Comparison of ENCODE assay signal across 1 cellular context in the genomic region with DNA sequence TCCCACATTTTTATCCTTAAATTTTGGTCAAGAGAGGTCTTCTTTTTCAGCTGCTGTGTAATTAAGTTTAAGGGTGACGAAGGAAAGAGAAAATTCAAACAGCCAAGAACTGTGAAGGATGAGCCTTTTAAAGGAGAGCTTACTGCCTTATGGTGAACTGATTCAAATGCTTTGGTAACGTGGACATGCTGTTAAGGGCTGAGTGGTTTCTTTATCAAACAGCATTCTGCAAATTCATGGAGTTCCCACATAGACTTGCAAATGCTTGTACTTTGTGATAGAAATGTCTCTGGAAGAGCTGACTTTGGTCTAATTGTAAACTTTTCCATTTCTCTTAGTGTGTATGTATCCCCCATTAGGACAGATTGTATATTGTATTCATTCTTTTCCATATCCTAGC.
TF ChIP-seq lines count a peak whose summit lies in the region.

No MANE protein-coding gene starts in this region.

TF ChIP-seq in H1, 55 proteins besides CTCF, POLR2A, EP300 and RAD21 (continued from another document):
- TF ChIP-seq, protein P1, sequence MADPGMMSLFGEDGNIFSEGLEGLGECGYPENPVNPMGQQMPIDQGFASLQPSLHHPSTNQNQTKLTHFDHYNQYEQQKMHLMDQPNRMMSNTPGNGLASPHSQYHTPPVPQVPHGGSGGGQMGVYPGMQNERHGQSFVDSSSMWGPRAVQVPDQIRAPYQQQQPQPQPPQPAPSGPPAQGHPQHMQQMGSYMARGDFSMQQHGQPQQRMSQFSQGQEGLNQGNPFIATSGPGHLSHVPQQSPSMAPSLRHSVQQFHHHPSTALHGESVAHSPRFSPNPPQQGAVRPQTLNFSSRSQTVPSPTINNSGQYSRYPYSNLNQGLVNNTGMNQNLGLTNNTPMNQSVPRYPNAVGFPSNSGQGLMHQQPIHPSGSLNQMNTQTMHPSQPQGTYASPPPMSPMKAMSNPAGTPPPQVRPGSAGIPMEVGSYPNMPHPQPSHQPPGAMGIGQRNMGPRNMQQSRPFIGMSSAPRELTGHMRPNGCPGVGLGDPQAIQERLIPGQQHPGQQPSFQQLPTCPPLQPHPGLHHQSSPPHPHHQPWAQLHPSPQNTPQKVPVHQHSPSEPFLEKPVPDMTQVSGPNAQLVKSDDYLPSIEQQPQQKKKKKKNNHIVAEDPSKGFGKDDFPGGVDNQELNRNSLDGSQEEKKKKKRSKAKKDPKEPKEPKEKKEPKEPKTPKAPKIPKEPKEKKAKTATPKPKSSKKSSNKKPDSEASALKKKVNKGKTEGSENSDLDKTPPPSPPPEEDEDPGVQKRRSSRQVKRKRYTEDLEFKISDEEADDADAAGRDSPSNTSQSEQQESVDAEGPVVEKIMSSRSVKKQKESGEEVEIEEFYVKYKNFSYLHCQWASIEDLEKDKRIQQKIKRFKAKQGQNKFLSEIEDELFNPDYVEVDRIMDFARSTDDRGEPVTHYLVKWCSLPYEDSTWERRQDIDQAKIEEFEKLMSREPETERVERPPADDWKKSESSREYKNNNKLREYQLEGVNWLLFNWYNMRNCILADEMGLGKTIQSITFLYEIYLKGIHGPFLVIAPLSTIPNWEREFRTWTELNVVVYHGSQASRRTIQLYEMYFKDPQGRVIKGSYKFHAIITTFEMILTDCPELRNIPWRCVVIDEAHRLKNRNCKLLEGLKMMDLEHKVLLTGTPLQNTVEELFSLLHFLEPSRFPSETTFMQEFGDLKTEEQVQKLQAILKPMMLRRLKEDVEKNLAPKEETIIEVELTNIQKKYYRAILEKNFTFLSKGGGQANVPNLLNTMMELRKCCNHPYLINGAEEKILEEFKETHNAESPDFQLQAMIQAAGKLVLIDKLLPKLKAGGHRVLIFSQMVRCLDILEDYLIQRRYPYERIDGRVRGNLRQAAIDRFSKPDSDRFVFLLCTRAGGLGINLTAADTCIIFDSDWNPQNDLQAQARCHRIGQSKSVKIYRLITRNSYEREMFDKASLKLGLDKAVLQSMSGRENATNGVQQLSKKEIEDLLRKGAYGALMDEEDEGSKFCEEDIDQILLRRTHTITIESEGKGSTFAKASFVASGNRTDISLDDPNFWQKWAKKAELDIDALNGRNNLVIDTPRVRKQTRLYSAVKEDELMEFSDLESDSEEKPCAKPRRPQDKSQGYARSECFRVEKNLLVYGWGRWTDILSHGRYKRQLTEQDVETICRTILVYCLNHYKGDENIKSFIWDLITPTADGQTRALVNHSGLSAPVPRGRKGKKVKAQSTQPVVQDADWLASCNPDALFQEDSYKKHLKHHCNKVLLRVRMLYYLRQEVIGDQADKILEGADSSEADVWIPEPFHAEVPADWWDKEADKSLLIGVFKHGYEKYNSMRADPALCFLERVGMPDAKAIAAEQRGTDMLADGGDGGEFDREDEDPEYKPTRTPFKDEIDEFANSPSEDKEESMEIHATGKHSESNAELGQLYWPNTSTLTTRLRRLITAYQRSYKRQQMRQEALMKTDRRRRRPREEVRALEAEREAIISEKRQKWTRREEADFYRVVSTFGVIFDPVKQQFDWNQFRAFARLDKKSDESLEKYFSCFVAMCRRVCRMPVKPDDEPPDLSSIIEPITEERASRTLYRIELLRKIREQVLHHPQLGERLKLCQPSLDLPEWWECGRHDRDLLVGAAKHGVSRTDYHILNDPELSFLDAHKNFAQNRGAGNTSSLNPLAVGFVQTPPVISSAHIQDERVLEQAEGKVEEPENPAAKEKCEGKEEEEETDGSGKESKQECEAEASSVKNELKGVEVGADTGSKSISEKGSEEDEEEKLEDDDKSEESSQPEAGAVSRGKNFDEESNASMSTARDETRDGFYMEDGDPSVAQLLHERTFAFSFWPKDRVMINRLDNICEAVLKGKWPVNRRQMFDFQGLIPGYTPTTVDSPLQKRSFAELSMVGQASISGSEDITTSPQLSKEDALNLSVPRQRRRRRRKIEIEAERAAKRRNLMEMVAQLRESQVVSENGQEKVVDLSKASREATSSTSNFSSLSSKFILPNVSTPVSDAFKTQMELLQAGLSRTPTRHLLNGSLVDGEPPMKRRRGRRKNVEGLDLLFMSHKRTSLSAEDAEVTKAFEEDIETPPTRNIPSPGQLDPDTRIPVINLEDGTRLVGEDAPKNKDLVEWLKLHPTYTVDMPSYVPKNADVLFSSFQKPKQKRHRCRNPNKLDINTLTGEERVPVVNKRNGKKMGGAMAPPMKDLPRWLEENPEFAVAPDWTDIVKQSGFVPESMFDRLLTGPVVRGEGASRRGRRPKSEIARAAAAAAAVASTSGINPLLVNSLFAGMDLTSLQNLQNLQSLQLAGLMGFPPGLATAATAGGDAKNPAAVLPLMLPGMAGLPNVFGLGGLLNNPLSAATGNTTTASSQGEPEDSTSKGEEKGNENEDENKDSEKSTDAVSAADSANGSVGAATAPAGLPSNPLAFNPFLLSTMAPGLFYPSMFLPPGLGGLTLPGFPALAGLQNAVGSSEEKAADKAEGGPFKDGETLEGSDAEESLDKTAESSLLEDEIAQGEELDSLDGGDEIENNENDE (IDR thresholded peaks at IDR 0.05; ENCODE audit: insufficient replicate concordance, low read length) = no peak
TF ChIP-seq in H1: peak in this region for 2.
